In genomic region chr15:78756781-78757635, GRCh38 we compare ENCODE assay signal across 8 cellular contexts. TPM values are rescaled to one million over a fixed set of nuclear protein-coding genes. Genes with fewer than 3 reads are reported as not detected.
A peak's percentile ranks its signal among the peaks of the same experiment; 100 is the strongest.
DNase-seq lines count a peak whose midpoint lies in the region; ATAC-seq, FAIRE-seq and TF ChIP-seq lines count a peak whose summit lies in the region.
"Not testable (repeated sequence)": the region's sequence is repeated elsewhere in the genome, so short reads cannot be mapped to it uniquely, and the experiment has no call there.

No MANE protein-coding gene starts in this region.

- H3K27me3 ChIP-seq in keratinocyte (ENCODE audit: control insufficient read depth, extremely low read depth, insufficient read depth, low read length); skeletal muscle satellite cell (ENCODE audit: control insufficient read depth, insufficient read depth, low read length); aorta (ENCODE audit: control insufficient read depth in 1 of 2, insufficient read depth in 2 of 2, low read length in 1 of 2): not testable (repeated sequence)

- FAIRE-seq in GM18507 (lab: Jason Lieb, UNC) (peak; percentile 94), keratinocyte (lab: Jason Lieb, UNC) (peak; percentile 77)

- POLR2A ChIA-PET in activated CD4-positive, alpha-beta T cell treated with anti-CD3 and anti-CD28 coated beads for 36 hours (lab: Charles Lee), result interaction anchor here (0.6 kb wide), 1 partner anchor 1404 kb away, joined by 5 read pairs; no protein-coding TSS in a partner anchor

- peaks cover 30% of the 10 kb centered on the region for H3K4me1 Mint-ChIP-seq in activated CD4-positive, alpha-beta T cell treated with anti-CD3 and anti-CD28 coated beads for 36 hours
- peaks cover 21% of the 10 kb centered on the region for H3K4me1 Mint-ChIP-seq in central memory CD8-positive, alpha-beta T cell

- H3K4me3 ChIP-seq in keratinocyte (ENCODE audit: control insufficient read depth in 2 of 3, extremely low read depth in 1 of 3, insufficient read depth in 2 of 3, low read depth in 1 of 3, low read length in 3 of 3); aorta (ENCODE audit: low read length in 2 of 2): not testable (repeated sequence)
- peak overlapping the region; percentile 25 for H3K4me3 ChIP-seq in skeletal muscle satellite cell (ENCODE audit: low read length)

- intact Hi-C loops in activated CD4-positive, alpha-beta T cell treated with anti-CD3 and anti-CD28 coated beads for 36 hours (cut with DNase I, micrococcal nuclease), result loop anchor here in 1 of 2 experiments (1.0 to 2.0 kb wide), 2 partner anchors 51 to 116 kb away; partner anchors contain the start of gene MORF4L1
- intact Hi-C loops in aorta (cut with DNase I), result loop anchor here (10.0 kb wide), 1 partner anchor 118 kb away; the partner anchor contains the start of gene MORF4L1 (in 2 of the 2)

- not testable (repeated sequence) for H3K9me3 Mint-ChIP-seq in activated CD4-positive, alpha-beta T cell treated with anti-CD3 and anti-CD28 coated beads for 36 hours (ENCODE audit: low read depth); central memory CD8-positive, alpha-beta T cell

- H3K27ac ChIP-seq in keratinocyte (ENCODE audit: control insufficient read depth, insufficient read depth, low read length) (peak overlapping the region; percentile 56), aorta (ENCODE audit: low read depth in 1 of 2, low read length in 2 of 2) (peak overlapping the region in 1 of 2 donors; percentile 79)

- ATAC-seq in activated CD4-positive, alpha-beta T cell treated with anti-CD3 and anti-CD28 coated beads for 36 hours, result peak; percentile 76
- ATAC-seq in central memory CD8-positive, alpha-beta T cell (replicated peaks; ENCODE audit: extremely low read depth, poor library complexity, severe bottlenecking), result peak; percentile 17
- ATAC-seq in aorta (ENCODE audit: low FRiP score), result peak; percentile 79

- CTCF ChIA-PET in activated CD4-positive, alpha-beta T cell treated with anti-CD3 and anti-CD28 coated beads for 36 hours (lab: Charles Lee), result interaction anchor here (0.6 to 0.7 kb wide), 3 partner anchors 17 to 120 kb away, joined by 3 to 4 read pairs (median 3); no protein-coding TSS in a partner anchor

- H3K9me1 ChIP-seq in keratinocyte (ENCODE audit: control insufficient read depth, extremely low read depth, insufficient read depth, low read length), result not testable (repeated sequence)

- WGBS in aorta, 2 donors, result 18 to 23% methylated on average over 22 to 24 of the region's 25 CpGs

- H3K36me3 Mint-ChIP-seq in activated CD4-positive, alpha-beta T cell treated with anti-CD3 and anti-CD28 coated beads for 36 hours (ENCODE audit: low read depth); central memory CD8-positive, alpha-beta T cell (ENCODE audit: insufficient read depth): not testable (repeated sequence)

- peak overlapping the region; percentile 45 for H3K4me2 ChIP-seq in keratinocyte (ENCODE audit: control insufficient read depth, extremely low read depth, insufficient read depth, low read depth, low read length)
- H3K4me2 ChIP-seq in skeletal muscle satellite cell (ENCODE audit: low read length), result peak overlapping the region; percentile 75

- not testable (repeated sequence) for H2AFZ ChIP-seq in keratinocyte (ENCODE audit: control insufficient read depth, low read length)

- DNase-seq in GM18507 (ENCODE audit: extremely low spot score, insufficient read length, low read depth) (peak; percentile 30), HCEC 1CT (peak; percentile 3), HT1080 (ENCODE audit: low read depth) (peak; percentile 76), aorta (peak; percentile 93 to 98)
- peak; percentile 83 for DNase-seq in activated CD4-positive, alpha-beta T cell treated with anti-CD3 and anti-CD28 coated beads for 36 hours
- not testable (repeated sequence) for DNase-seq in central memory CD8-positive, alpha-beta T cell (ENCODE audit: low spot score in 2 of 2); keratinocyte (ENCODE audit: low read depth, low spot score)

- not testable (repeated sequence) for H3K36me3 ChIP-seq in keratinocyte (ENCODE audit: control insufficient read depth in 2 of 2, extremely low read depth in 1 of 2, insufficient read depth in 2 of 2, low read length in 2 of 2); skeletal muscle satellite cell (ENCODE audit: insufficient read depth, low read length); aorta (ENCODE audit: control insufficient read depth in 1 of 2, insufficient read depth in 2 of 2, low read length in 1 of 2)

- H3K27me3 Mint-ChIP-seq in activated CD4-positive, alpha-beta T cell treated with anti-CD3 and anti-CD28 coated beads for 36 hours; central memory CD8-positive, alpha-beta T cell: not testable (repeated sequence)

- dilution Hi-C loops in keratinocyte (cut with MboI; ENCODE audit: extremely low pct_ligation_motif_present, low sequenced_read_pairs), result not testable (repeated sequence)

- H3K27ac Mint-ChIP-seq in activated CD4-positive, alpha-beta T cell treated with anti-CD3 and anti-CD28 coated beads for 36 hours, result peak overlapping the region; percentile 89
- peak overlapping the region; percentile 51 for H3K27ac Mint-ChIP-seq in central memory CD8-positive, alpha-beta T cell (ENCODE audit: low read depth)

- H3K4me1 ChIP-seq in keratinocyte (ENCODE audit: control insufficient read depth, extremely low read depth, insufficient read depth, low read length) (peaks cover 14% of the 10 kb centered on the region), skeletal muscle satellite cell (ENCODE audit: control insufficient read depth, insufficient read depth, low read length) (peaks cover 54% of the 10 kb centered on the region)
- H3K4me1 ChIP-seq in aorta (ENCODE audit: control insufficient read depth in 1 of 2, insufficient read depth in 2 of 2, low read length in 2 of 2), result not testable (repeated sequence)

- not testable (repeated sequence) for H3K9me3 ChIP-seq in keratinocyte (ENCODE audit: control insufficient read depth, low read depth, low read length); skeletal muscle satellite cell (replicated peaks; ENCODE audit: low read length); aorta (ENCODE audit: control insufficient read depth, low read length)

- not testable (repeated sequence) for TF ChIP-seq CTCF in keratinocyte (optimal IDR thresholded peaks at IDR 0.05 in 1 of 3, IDR thresholded peaks at IDR 0.05 in 1 of 3, conservative IDR thresholded peaks at IDR 0.05 in 1 of 3; ENCODE audit: extremely low read depth in 1 of 3, insufficient read depth in 2 of 3, low read length in 3 of 3)

- peak overlapping the region; percentile 28 for H3K9ac ChIP-seq in keratinocyte (ENCODE audit: control insufficient read depth, extremely low read depth, insufficient read depth, low read length)
- H3K9ac ChIP-seq in skeletal muscle satellite cell (ENCODE audit: low read depth, low read length), result peak overlapping the region; percentile 52

- H3K4me3 Mint-ChIP-seq in activated CD4-positive, alpha-beta T cell treated with anti-CD3 and anti-CD28 coated beads for 36 hours, result peak overlapping the region; percentile 6
- not testable (repeated sequence) for H3K4me3 Mint-ChIP-seq in central memory CD8-positive, alpha-beta T cell

- H4K20me1 ChIP-seq in keratinocyte (ENCODE audit: control insufficient read depth, extremely low read depth, insufficient read depth, low read length), result not testable (repeated sequence)

- not testable (repeated sequence) for H3K79me2 ChIP-seq in keratinocyte (ENCODE audit: control insufficient read depth, insufficient read depth, low read length)

RNA-seq across cellular contexts. Expression of gene ADAMTS7, which starts 54.3 kb away (rescaled TPM):
- total RNA-seq in HT1080 (2014; rRNA removed; shearing (Covaris generic)), result 0.23 and 0.96 TPM in 2 replicates
- polyA plus RNA-seq in HT1080 (2015; cell fraction: cytosol; rRNA removed), result 3.4 and 3.7 TPM in 2 replicates
- 18.6 and 20.0 TPM in 2 replicates for polyA plus RNA-seq in HT1080 (2015; cell fraction: nucleus; rRNA removed)
- total RNA-seq in activated CD4-positive, alpha-beta T cell treated with anti-CD3 and anti-CD28 coated beads for 36 hours, result under 1 TPM; 0.09 to 0.23 TPM
- polyA plus RNA-seq in keratinocyte (0.13 to 0.68 TPM (median 0.24 TPM) in 3 replicates), aorta (10 to 100 TPM in 1 of 2 donors, 1 to 10 TPM in 1; 3.9 to 30.0 TPM)
- polyA plus RNA-seq in keratinocyte (2011; ENCODE audit: low read depth), result 0.16 TPM
- 0.05 and 0.18 TPM in 2 replicates for polyA plus RNA-seq in keratinocyte (2011; cell fraction: cytosol; rRNA removed)
- polyA plus RNA-seq in keratinocyte (2011; cell fraction: nucleus; rRNA removed), result 1.5 and 2.8 TPM in 2 replicates
- polyA plus RNA-seq in keratinocyte (2012; ENCODE audit: low replicate concordance), result 0.34 and 0.42 TPM in 2 replicates
- 0.13 to 0.89 TPM (median 0.26 TPM) in 3 replicates for polyA minus RNA-seq in keratinocyte
- polyA minus RNA-seq in keratinocyte (2011; cell fraction: cytosol; rRNA and poly(A)+ RNA removed), result 0.77 TPM
- polyA minus RNA-seq in keratinocyte (2011; cell fraction: nucleus; rRNA and poly(A)+ RNA removed), result 1.6 and 2.7 TPM in 2 replicates
- total RNA-seq in skeletal muscle satellite cell (2012; rRNA removed), result 15.7 and 16.6 TPM in 2 replicates
- 10 to 100 TPM; 14.7 to 23.9 TPM for total RNA-seq in aorta

Comparison
In these comparisons a context has a peak if more than half of its experiments do, and no peak if none do; other contexts are left out.
1. ATAC-seq: peak in every context shown above with its lines; median percentile 79 in aorta; 76 in activated CD4-positive, alpha-beta T cell treated with anti-CD3 and anti-CD28 coated beads for 36 hours; 17 in central memory CD8-positive, alpha-beta T cell.